ENCODE assay signal across 1 cellular context in the genomic region with DNA sequence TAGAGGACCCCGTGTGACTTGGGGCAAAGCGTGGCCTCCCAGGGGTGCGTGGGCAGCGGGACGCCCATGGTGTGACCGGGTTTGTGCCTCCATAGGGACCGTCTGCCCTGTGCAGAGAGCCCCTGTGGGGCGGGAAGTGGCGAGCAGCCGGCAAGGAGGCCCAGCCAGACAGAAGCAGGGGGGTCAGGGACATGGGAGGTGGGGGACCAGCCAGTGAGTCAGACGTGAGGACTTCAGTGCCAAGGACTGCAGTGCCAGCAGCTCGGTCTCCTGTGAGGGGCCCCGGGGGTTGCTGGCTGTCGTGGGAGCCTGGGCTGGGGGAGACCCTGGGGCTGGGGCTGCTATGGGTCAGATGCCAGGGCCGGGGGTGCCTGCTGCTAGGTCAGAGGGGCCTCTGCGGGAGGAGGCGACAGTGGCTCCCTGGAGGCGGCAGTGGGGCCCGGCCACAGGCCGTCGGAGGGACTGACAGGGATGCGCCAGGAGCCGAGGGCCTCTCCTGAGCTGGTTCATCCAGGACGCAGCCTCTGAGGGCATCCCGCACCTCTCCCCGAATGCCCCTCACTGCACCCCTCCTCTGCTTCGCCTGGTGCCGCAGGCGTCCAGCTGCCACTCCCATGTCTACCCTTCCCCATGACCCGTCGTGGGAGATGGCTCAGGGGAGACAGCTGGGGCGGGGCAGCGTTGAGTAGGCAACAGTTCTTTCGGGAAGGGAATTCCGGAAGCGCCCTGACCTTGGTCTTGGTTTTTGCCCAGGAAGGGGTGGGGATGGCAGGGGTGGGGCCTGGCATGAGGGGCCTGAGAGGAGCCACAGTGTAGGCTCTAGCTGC.
TF ChIP-seq lines count a peak whose summit lies in the region.

No MANE protein-coding gene starts in this region.

TF ChIP-seq in HepG2, 621 proteins besides CTCF, POLR2A, EP300 and RAD21 (continued from another document):
- TF ChIP-seq ZNF615 (CRISPR knock-in tag; IDR thresholded peaks at IDR 0.05; ENCODE audit: borderline replicate concordance), result no peak
